ENCODE assay signal across 7 cellular contexts in the genomic region with DNA sequence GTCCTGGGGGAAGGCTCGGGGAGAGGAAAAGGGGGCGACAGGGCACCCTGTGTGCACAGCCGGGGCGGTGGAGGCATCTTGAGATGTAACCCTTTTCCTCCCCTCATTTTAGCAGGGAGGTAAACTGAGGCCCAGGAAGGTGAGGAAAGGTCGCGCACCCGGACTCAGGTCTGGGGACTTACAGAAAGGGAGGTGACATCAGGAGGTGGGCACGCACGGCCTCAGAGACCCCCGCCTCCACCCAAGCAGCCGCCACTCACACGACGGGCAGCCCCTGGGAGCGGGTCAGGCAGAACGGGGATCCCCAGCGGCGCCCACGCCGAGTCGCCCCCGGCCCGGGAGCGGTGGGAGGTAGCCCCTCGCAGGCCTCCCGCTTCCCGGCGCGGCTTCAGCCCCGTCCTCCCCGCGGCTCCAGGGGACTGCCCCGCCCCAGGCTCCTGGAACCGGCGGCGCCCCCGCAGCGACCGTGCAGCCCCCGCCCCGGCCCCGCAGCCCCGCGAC. TPM values are rescaled to one million over a fixed set of nuclear protein-coding genes. Genes with fewer than 3 reads are reported as not detected.
DNase-seq lines count a peak whose midpoint lies in the region; ATAC-seq and TF ChIP-seq lines count a peak whose summit lies in the region.

No MANE protein-coding gene starts in this region.

- no peak for DNase-seq in astrocyte of the cerebellum (ENCODE audit: low read depth)
- DNase-seq in lung (ENCODE audit: low spot score) = no peak
- DNase-seq in upper lobe of right lung = no peak
- DNase-seq in HPDE6-E6E7 (ENCODE audit: extremely low spot score) = no peak
- DNase-seq in DMS153 treated with DMSO at 0.1 percent for 48 hours (lab: John Stamatoyannopoulos, UW; ENCODE audit: unreplicated experiment) = no peak

- H3K9me3 ChIP-seq in lung (ENCODE audit: control insufficient read depth in 2 of 2, insufficient read depth in 1 of 2, low read length in 1 of 2) = no peaks in the 10 kb centered on the region
- no peaks in the 10 kb centered on the region for H3K9me3 ChIP-seq in upper lobe of right lung

- H3K4me3 ChIP-seq in astrocyte of the cerebellum (ENCODE audit: low read depth, low read length) (peak overlapping the region; percentile 74), lung (peak overlapping the region; percentile 72), upper lobe of right lung (peak overlapping the region; percentile 81)

- intact Hi-C loops in upper lobe of right lung (cut with DNase I) = no loop called here

- peak; percentile 9 for ATAC-seq in GM19455 (IDR thresholded peaks at IDR 0.05; ENCODE audit: unreplicated experiment)
- ATAC-seq in HG03354 (IDR thresholded peaks at IDR 0.05; ENCODE audit: poor library complexity, severe bottlenecking, unreplicated experiment) = peak; percentile 18
- ATAC-seq in lung (ENCODE audit: insufficient read depth, low FRiP score) = no peak
- no peak for ATAC-seq in upper lobe of right lung

- H3K27me3 ChIP-seq in lung (ENCODE audit: control insufficient read depth, insufficient read depth) (no peaks in the 10 kb centered on the region), upper lobe of right lung (no peaks in the 10 kb centered on the region)

- H3K36me3 ChIP-seq in lung (ENCODE audit: control insufficient read depth in 2 of 2, insufficient read depth in 2 of 2, low read length in 2 of 2) = peaks cover 0 to 6% of the 10 kb centered on the region in 2 donors
- H3K36me3 ChIP-seq in upper lobe of right lung = no peaks in the 10 kb centered on the region

- TF ChIP-seq CTCF in astrocyte of the cerebellum (IDR thresholded peaks at IDR 0.05; ENCODE audit: low read depth, low read length, missing control alignments) = no peak
- TF ChIP-seq CTCF in lung (IDR thresholded peaks at IDR 0.05; ENCODE audit: control extremely low read depth, extremely low read depth) = no peak
- TF ChIP-seq CTCF in upper lobe of right lung (IDR thresholded peaks at IDR 0.05) = no peak

- H3K27ac ChIP-seq in lung (ENCODE audit: low read depth in 1 of 2, low read length in 1 of 2) (peak overlapping the region; percentile 78 to 82), upper lobe of right lung (peak overlapping the region; percentile 78)

- in situ Hi-C loops in astrocyte of the cerebellum (cut with HindIII; ENCODE audit: low sequenced_read_pairs) = no loop called here

- WGBS in lung, 2 donors = 0% methylated on average over 27 to 43 of the region's 43 CpGs

- H3K4me1 ChIP-seq in lung (ENCODE audit: control insufficient read depth in 2 of 2, insufficient read depth in 2 of 2, low read length in 2 of 2) = peaks cover 0 to 10% of the 10 kb centered on the region in 2 donors
- H3K4me1 ChIP-seq in upper lobe of right lung = peaks cover 12% of the 10 kb centered on the region

RNA-seq across cellular contexts. Expression of gene PIP5K1C, which starts 0.5 kb away (rescaled TPM):
- total RNA-seq in lung = 10 to 100 TPM; 22.4 to 39.4 TPM
- 10 to 100 TPM; 16.3 to 18.6 TPM for polyA plus RNA-seq in lung
- 42.1 TPM for total RNA-seq in upper lobe of right lung

RNA-seq across cellular contexts. Expression of gene TJP3, which starts 8.4 kb away (rescaled TPM):
- total RNA-seq in lung (10 to 100 TPM; 42.8 to 56.4 TPM), upper lobe of right lung (23.0 TPM)
- 10 to 100 TPM; 18.4 to 57.8 TPM for polyA plus RNA-seq in lung

Comparison
In these comparisons a context has a peak if more than half of its experiments do, and no peak if none do; other contexts are left out.
1. ATAC-seq: peak in GM19455 (single experiment) and HG03354 (single experiment); none in lung (single experiment) and upper lobe of right lung (single experiment).
2. Peak in every context shown above with its lines, with median percentiles within 50 percentile points of each other: H3K4me3 ChIP-seq.